ENCODE assay signal across 8 cellular contexts in genomic region chr19:21358768-21359451, GRCh38. TPM values are rescaled to one million over a fixed set of nuclear protein-coding genes. Genes with fewer than 3 reads are reported as not detected.
DNase-seq lines count a peak whose midpoint lies in the region; ATAC-seq, FAIRE-seq and TF ChIP-seq lines count a peak whose summit lies in the region.

Gene ZNF738, plus strand, starts transcription at chr19:21359000. Its CDS starts 141 bp downstream, at chr19:21359141.

- no peaks in the 10 kb centered on the region for H3K27me3 Mint-ChIP-seq in central memory CD8-positive, alpha-beta T cell

- TF ChIP-seq POLR2A in GM18526 (IDR thresholded peaks at IDR 0.05; ENCODE audit: extremely low read depth, insufficient read length), result peak; percentile 59

- ATAC-seq in HG03064 (IDR thresholded peaks at IDR 0.05; ENCODE audit: low read depth, unreplicated experiment), result peak; percentile 88
- peak; percentile 97 for ATAC-seq in central memory CD8-positive, alpha-beta T cell (replicated peaks; ENCODE audit: extremely low read depth, poor library complexity, severe bottlenecking)

- FAIRE-seq in islet of Langerhans (lab: Jason Lieb, UNC), result peak; percentile 93

- H3K4me3 Mint-ChIP-seq in central memory CD8-positive, alpha-beta T cell, result peak within 1 kb of the TSS; percentile 99

- peaks cover 14% of the 10 kb centered on the region for H3K36me3 Mint-ChIP-seq in central memory CD8-positive, alpha-beta T cell (ENCODE audit: insufficient read depth)

- peaks cover 17% of the 10 kb centered on the region for H3K4me1 Mint-ChIP-seq in central memory CD8-positive, alpha-beta T cell

- no peaks in the 10 kb centered on the region for H3K9me3 Mint-ChIP-seq in central memory CD8-positive, alpha-beta T cell

- H3K27ac Mint-ChIP-seq in central memory CD8-positive, alpha-beta T cell (ENCODE audit: low read depth), result peak within 1 kb of the TSS; percentile 97

- DNase-seq in A172 (ENCODE audit: low spot score), result peak; percentile 89
- peak; percentile 92 for DNase-seq in NCI-H2171 (lab: John Stamatoyannopoulos, UW)
- peak; percentile 46 to 61 (median 53) for DNase-seq in activated CD4-positive, CD25-positive, alpha-beta regulatory T cell (lab: John Stamatoyannopoulos, UW)
- DNase-seq in central memory CD8-positive, alpha-beta T cell (ENCODE audit: low spot score in 2 of 2), result peak; percentile 64 to 68
- DNase-seq in stimulated activated CD4-positive, alpha-beta T cell treated with anti-CD3 and anti-CD28 coated beads, Interleukin-12 subunit alpha, Interleukin-12 subunit beta, amount 100 ng/mL, for 24 hours (ENCODE audit: low read depth in 2 of 2), result peak; percentile 67 to 80

RNA-seq across cellular contexts. Expression of gene ZNF738, which starts in this region (rescaled TPM):
- 4.9 and 11.2 TPM in 2 replicates for total RNA-seq in A172 (2014; rRNA removed; shearing (Covaris generic))

Comparison
In these comparisons a context has a peak if more than half of its experiments do, and no peak if none do; other contexts are left out.
1. Peak in every context shown above with its lines: DNase-seq and ATAC-seq.